8 cellular contexts compared by ENCODE assay signal in genomic region chrX:83469551-83469950, GRCh38. TPM values are rescaled to one million over a fixed set of nuclear protein-coding genes. Genes with fewer than 3 reads are reported as not detected.
DNase-seq lines count a peak whose midpoint lies in the region; ATAC-seq and TF ChIP-seq lines count a peak whose summit lies in the region.

No MANE protein-coding gene starts in this region.

- ATAC-seq in HG02678 (IDR thresholded peaks at IDR 0.05; ENCODE audit: unreplicated experiment): peak; percentile 92

- H3K4me1 ChIP-seq in A673 (ENCODE audit: insufficient read depth, low read length, poor library complexity, severe bottlenecking) (no peaks in the 10 kb centered on the region), thyroid gland (no peaks in the 10 kb centered on the region)

- intact Hi-C loops in A673 (cut with micrococcal nuclease; ENCODE audit: unreplicated experiment) (no loop called here), thyroid gland (cut with DNase I) (no loop called here)

- peak; percentile 42 for TF ChIP-seq CTCF in A673 (conservative IDR thresholded peaks at IDR 0.05; ENCODE audit: low read depth, low read length)
- peak; percentile 38 for TF ChIP-seq CTCF in GM10266 (IDR thresholded peaks at IDR 0.05; ENCODE audit: control insufficient read depth, insufficient read depth, low read depth, missing control alignments)
- TF ChIP-seq CTCF in epithelial cell of esophagus (IDR thresholded peaks at IDR 0.05; ENCODE audit: insufficient read depth, low read depth, low read length, missing control alignments): peak; percentile 30
- TF ChIP-seq CTCF in thyroid gland (IDR thresholded peaks at IDR 0.05): peak in 4 of 6 experiments; percentile 35 to 48 (median 42)

- peaks cover 23% of the 10 kb centered on the region for H3K9me3 ChIP-seq in A673 (ENCODE audit: low read depth, low read length, poor library complexity, severe bottlenecking)
- H3K9me3 ChIP-seq in thyroid gland: no peaks in the 10 kb centered on the region

- POLR2A ChIA-PET in A673 (lab: Charles Lee; ENCODE audit: low non-redundant PET): no interaction called here

- DNase-seq in A673 (ENCODE audit: low spot score) (peak; percentile 31), GM10266 (ENCODE audit: extremely low spot score) (peak; percentile 6), NCI-H69 (lab: John Stamatoyannopoulos, UW) (peak; percentile 10), epithelial cell of esophagus (ENCODE audit: low read depth) (peak; percentile 10), thyroid gland (peak; percentile 13 to 25), DMS79 treated with DMSO at 0.1 percent for 48 hours (lab: John Stamatoyannopoulos, UW) (no peak)
- DNase-seq in activated CD4-positive, CD25-positive, alpha-beta regulatory T cell (lab: John Stamatoyannopoulos, UW): no peak

- H3K36me3 ChIP-seq in A673 (ENCODE audit: insufficient read depth, low read length, poor library complexity, severe bottlenecking) (no peaks in the 10 kb centered on the region), thyroid gland (no peaks in the 10 kb centered on the region)

- H3K27ac ChIP-seq in A673 (ENCODE audit: low read depth, low read length, poor library complexity, severe bottlenecking) (no peak overlapping the region), thyroid gland (no peak overlapping the region)

- CTCF ChIA-PET in A673 (lab: Charles Lee): interaction anchor here (1.3 kb wide), 1 partner anchor 166 kb away, joined by 6 read pairs; no protein-coding TSS in a partner anchor

- TF ChIP-seq POLR2A in thyroid gland (IDR thresholded peaks at IDR 0.05): no peak

- BruUV-seq in A673 (replicated peaks; lab: Mats Ljungman, UMichigan): no TSS peak

- H3K27me3 ChIP-seq in A673 (replicated peaks; ENCODE audit: insufficient read depth, low read depth, low read length, poor library complexity): no peaks in the 10 kb centered on the region
- H3K27me3 ChIP-seq in thyroid gland: no peaks in the 10 kb centered on the region

- H3K4me3 ChIP-seq in A673 (ENCODE audit: low read depth, low read length, poor library complexity, severe bottlenecking) (no peak overlapping the region), epithelial cell of esophagus (ENCODE audit: low read length) (no peak overlapping the region), thyroid gland (replicated peaks in 1 of 3) (no peak overlapping the region)

RNA-seq across cellular contexts. Expression of gene POU3F4, which starts 38.5 kb away (rescaled TPM):
- total RNA-seq in A673 (2021) (not detected in 2 replicates), thyroid gland (under 1 TPM in 1 of 4 donors, not detected in 3; 0.25 TPM)

Comparison
In these comparisons a context has a peak if more than half of its experiments do, and no peak if none do; other contexts are left out.
1. DNase-seq: peak in A673 (single experiment), GM10266 (single experiment), NCI-H69 (single experiment), epithelial cell of esophagus (single experiment) and thyroid gland (2 of 2); none in DMS79 treated with DMSO at 0.1 percent for 48 hours (single experiment) and activated CD4-positive, CD25-positive, alpha-beta regulatory T cell (0 of 4).
2. Peak in every context shown above with its lines, with median percentiles within 50 percentile points of each other: CTCF ChIP-seq.